In genomic region chr9:136742640-136743391, GRCh38 we compare ENCODE assay signal across 1 cellular context.
TF ChIP-seq lines count a peak whose summit lies in the region.

Gene LCN10 (minus strand): TSS chr9:136742940. CDS start chr9:136742903, 37 bp downstream.

TF ChIP-seq in HEK293, 187 proteins besides CTCF, POLR2A, EP300 and RAD21 (continued from another document):
- no peak for TF ChIP-seq ZNF623 (tag by site-specific recombination; IDR thresholded peaks at IDR 0.05)
